Comparison of ENCODE assay signal across 16 cellular contexts in genomic region chr2:145026456-145027072, GRCh38.
DNase-seq lines count a peak whose midpoint lies in the region; ATAC-seq and TF ChIP-seq lines count a peak whose summit lies in the region.
"Had no signal": no experiment of that assay in that cellular context is flagged by ENCODE, and none has a peak within 500 bp of the region (broad histone marks: within the 10 kb centered on the region; RNA-seq: fewer than 3 reads in every experiment).

No MANE protein-coding gene starts in this region.

- H3K79me2 ChIP-seq in GM23248 (ENCODE audit: insufficient read depth): no peaks in the 10 kb centered on the region
- no peaks in the 10 kb centered on the region for H3K79me2 ChIP-seq in hepatocyte
- no peaks in the 10 kb centered on the region for H3K79me2 ChIP-seq in smooth muscle cell (ENCODE audit: low read depth)

- H3F3A ChIP-seq in GM23248 (ENCODE audit: insufficient read depth) (peaks cover 19% of the 10 kb centered on the region), smooth muscle cell (ENCODE audit: low read depth) (peaks cover 4% of the 10 kb centered on the region)

- H2AFZ ChIP-seq in GM23248 (peak overlapping the region; percentile 41), hepatocyte (no peak overlapping the region), smooth muscle cell (ENCODE audit: low read depth) (peak overlapping the region; percentile 82)

- H3K27me3 ChIP-seq in GM23248 (replicated peaks; ENCODE audit: insufficient read depth) (no peaks in the 10 kb centered on the region), hepatocyte (no peaks in the 10 kb centered on the region), smooth muscle cell (ENCODE audit: low read depth) (no peaks in the 10 kb centered on the region)

- no peak overlapping the region for H3K4me3 ChIP-seq in GM23248
- H3K4me3 ChIP-seq in hepatocyte: no peak overlapping the region
- H3K4me3 ChIP-seq in smooth muscle cell: no peak overlapping the region
- H3K4me3 ChIP-seq: SK-N-MC had no signal

- H3K27ac ChIP-seq in GM23248 (no peak overlapping the region), hepatocyte (peak overlapping the region; percentile 26), smooth muscle cell (ENCODE audit: low read depth) (peak overlapping the region; percentile 25)

- H3K36me3 ChIP-seq in GM23248 (ENCODE audit: low read depth) (no peaks in the 10 kb centered on the region), hepatocyte (replicated peaks; ENCODE audit: insufficient read depth, low read depth) (no peaks in the 10 kb centered on the region), smooth muscle cell (ENCODE audit: low read depth) (no peaks in the 10 kb centered on the region)

- H3K9me2 ChIP-seq in GM23248 (ENCODE audit: insufficient read depth) (no peaks in the 10 kb centered on the region), hepatocyte (replicated peaks; ENCODE audit: insufficient read depth) (no peaks in the 10 kb centered on the region)

- peaks cover 25% of the 10 kb centered on the region for H3K4me1 ChIP-seq in GM23248 (ENCODE audit: insufficient read depth)
- peaks cover 12% of the 10 kb centered on the region for H3K4me1 ChIP-seq in hepatocyte (ENCODE audit: insufficient read depth)
- H3K4me1 ChIP-seq in smooth muscle cell (ENCODE audit: low read depth): peaks cover 29% of the 10 kb centered on the region
- H3K4me1 ChIP-seq: Caco-2 had no signal

- 89 to 91% methylated on average over 8 of the region's 8 CpGs for WGBS in GM23248 (ENCODE audit: low coverage in 1 of 2, low lambda C conversion rate in 2 of 2, missing lambda C conversion rate in 2 of 2), 2 experiments
- 84% methylated on average over 8 of the region's 8 CpGs for WGBS in hepatocyte (ENCODE audit: low lambda C conversion rate, missing lambda C conversion rate)
- WGBS in smooth muscle cell (ENCODE audit: low lambda C conversion rate): 84% methylated on average over 8 of the region's 8 CpGs

- ATAC-seq in HG03039 (IDR thresholded peaks at IDR 0.05; ENCODE audit: unreplicated experiment): no peak
- ATAC-seq: PC-3 had no signal

- H3K4me2 ChIP-seq in GM23248 (ENCODE audit: unreplicated experiment) (no peak overlapping the region), hepatocyte (no peak overlapping the region), smooth muscle cell (peak overlapping the region; percentile 65)

- H4K20me1 ChIP-seq in GM23248 (ENCODE audit: insufficient read depth): no peaks in the 10 kb centered on the region
- H4K20me1 ChIP-seq in hepatocyte (ENCODE audit: insufficient read depth, poor library complexity, severe bottlenecking): no peaks in the 10 kb centered on the region
- no peaks in the 10 kb centered on the region for H4K20me1 ChIP-seq in smooth muscle cell (ENCODE audit: low read depth)

- H3K9me3 ChIP-seq in GM23248 (ENCODE audit: low read depth) (no peaks in the 10 kb centered on the region), hepatocyte (ENCODE audit: low read depth) (no peaks in the 10 kb centered on the region), smooth muscle cell (replicated peaks; ENCODE audit: low read depth) (no peaks in the 10 kb centered on the region)
- H3K9me3 ChIP-seq: Caco-2 had no signal

- in situ Hi-C loops in GM23248 (cut with MboI): no loop called here
- in situ Hi-C loops in SK-MEL-5 (cut with HindIII; ENCODE audit: low pct_unique_long_range_greater_than_20kb, low sequenced_read_pairs): loop anchor here (5.0 kb wide), 1 partner anchor 84 kb away; no protein-coding TSS in a partner anchor

- H3K9ac ChIP-seq in GM23248: no peak overlapping the region
- H3K9ac ChIP-seq in smooth muscle cell (ENCODE audit: low read depth): no peak overlapping the region

- no peak for TF ChIP-seq CTCF in hepatocyte (IDR thresholded peaks at IDR 0.05; ENCODE audit: poor library complexity)
- TF ChIP-seq CTCF in smooth muscle cell (IDR thresholded peaks at IDR 0.05; ENCODE audit: borderline replicate concordance, insufficient read depth, poor library complexity, severe bottlenecking): no peak

- DNase-seq in GM23248 (no peak), SK-MEL-5 (ENCODE audit: low read depth, low spot score) (peak; percentile 89), hepatocyte (ENCODE audit: low spot score) (no peak), smooth muscle cell (lab: John Stamatoyannopoulos, UW; ENCODE audit: unreplicated experiment) (no peak), 8988T (no peak), NCI-H1048 (lab: John Stamatoyannopoulos, UW) (no peak)
- DNase-seq: C1 segment of cervical spinal cord, Caco-2, Karpas-422, MM.1S, NCI-H1105 treated with DMSO at 0.1 percent for 48 hours, NCI-H187, NCI-H446, PC-3 had no signal
